8 cellular contexts compared by ENCODE assay signal in genomic region chr2:196274387-196274809, GRCh38.
DNase-seq lines count a peak whose midpoint lies in the region; ATAC-seq and TF ChIP-seq lines count a peak whose summit lies in the region.

No MANE protein-coding gene starts in this region.

- intact Hi-C loops in Right ventricle myocardium superior (cut with DNase I): loop anchor here (10.0 kb wide), 1 partner anchor 200 kb away; no protein-coding TSS in a partner anchor
- intact Hi-C loops in cardiac septum (cut with DNase I): no loop called here
- intact Hi-C loops in left ventricle myocardium superior (cut with micrococcal nuclease): loop anchor here (10.0 kb wide), 1 partner anchor 200 kb away; no protein-coding TSS in a partner anchor

- TF ChIP-seq EP300 in SK-N-SH (IDR thresholded peaks at IDR 0.05; ENCODE audit: borderline replicate concordance in 1 of 2, low read depth in 1 of 2, low read length in 1 of 2): peak in 1 of 2 experiments; percentile 40; a peak in 1 of 4 replicates

- TF ChIP-seq CTCF in SK-N-SH (IDR thresholded peaks at IDR 0.05): no peak

- H2AFZ ChIP-seq in SK-N-SH (ENCODE audit: low read depth): no peak overlapping the region

- H3K4me2 ChIP-seq in SK-N-SH: peak overlapping the region; percentile 79

- ATAC-seq in Right ventricle myocardium superior (ENCODE audit: poor library complexity) (peak; percentile 96), HG03457 (IDR thresholded peaks at IDR 0.05; ENCODE audit: unreplicated experiment) (peak; percentile 43), left ventricle myocardium superior (peak; percentile 97)

- CTCF ChIA-PET in SK-N-SH (lab: Yijun Ruan, JAX): interaction anchor here (3.9 kb wide), 1 partner anchor 195 kb away, joined by 21 read pairs; no protein-coding TSS in a partner anchor

- H3F3A ChIP-seq in SK-N-SH (replicated peaks; ENCODE audit: insufficient read depth): peaks cover 53% of the 10 kb centered on the region

- H3K9ac ChIP-seq in SK-N-SH: peak overlapping the region; percentile 60; the same call in 1 of the 2 replicates

- TF ChIP-seq RAD21 in SK-N-SH (IDR thresholded peaks at IDR 0.05; ENCODE audit: low read length): no peak

- H3K36me3 ChIP-seq in SK-N-SH (replicated peaks in 1 of 2; ENCODE audit: control insufficient read depth in 1 of 2, insufficient read depth in 2 of 2, low read length in 1 of 2): peaks cover 2 to 49% of the 10 kb centered on the region in 2 experiments

- POLR2A ChIA-PET in SK-N-SH (lab: Yijun Ruan, JAX): no interaction called here

- peaks cover 83% of the 10 kb centered on the region for H3K79me2 ChIP-seq in SK-N-SH (ENCODE audit: insufficient read depth)

- peaks cover 9% of the 10 kb centered on the region; the same call in 1 of the 2 replicates for H4K20me1 ChIP-seq in SK-N-SH (ENCODE audit: insufficient read depth)

- no peaks in the 10 kb centered on the region for H3K9me2 ChIP-seq in SK-N-SH

- peaks cover 5 to 28% of the 10 kb centered on the region in 2 experiments; a peak in 3 of 4 replicates for H3K4me1 ChIP-seq in SK-N-SH (ENCODE audit: control insufficient read depth in 1 of 2, insufficient read depth in 2 of 2, low read depth in 1 of 2, low read length in 1 of 2)

- 13% methylated on average over 1 of the region's 1 CpG for WGBS in SK-N-SH (ENCODE audit: low lambda C conversion rate)

- no peak for DNase-seq in Right ventricle myocardium superior
- no peak for DNase-seq in cardiac septum (ENCODE audit: low spot score)
- DNase-seq in SK-N-SH: no peak
- no peak for DNase-seq in left ventricle myocardium superior
- no peak for DNase-seq in retina
- no peak for DNase-seq in T-helper 9 cell
- no peak for DNase-seq in iPS-NIHi7 (ENCODE audit: extremely low spot score)

- no peaks in the 10 kb centered on the region for H3K27me3 ChIP-seq in SK-N-SH (ENCODE audit: insufficient read depth)

- H3K4me3 ChIP-seq in SK-N-SH (ENCODE audit: low read depth in 2 of 2, low read length in 1 of 2): no peak overlapping the region

- H3K27ac ChIP-seq in SK-N-SH (ENCODE audit: low read depth in 2 of 2, low read length in 1 of 2): peak overlapping the region; percentile 39 to 98; a peak in 3 of 4 replicates

- H3K9me3 ChIP-seq in SK-N-SH: no peaks in the 10 kb centered on the region

TF ChIP-seq in SK-N-SH, 30 proteins besides CTCF, POLR2A, EP300 and RAD21:
- 0 out of 2 replicates have a peak, but pooled peaks have one; percentile 4 for TF ChIP-seq FOSL2 (IDR thresholded peaks at IDR 0.05; ENCODE audit: borderline replicate concordance, low read depth)
- TF ChIP-seq REST (IDR thresholded peaks at IDR 0.05; ENCODE audit: low read depth, low read length): no peak
- TF ChIP-seq SIN3A (IDR thresholded peaks at IDR 0.05; ENCODE audit: borderline replicate concordance, low read depth, low read length): no peak
- no peak for TF ChIP-seq IRF3 (IDR thresholded peaks at IDR 0.05; ENCODE audit: low read depth, low read length)
- peak; percentile 63 for TF ChIP-seq PBX3 (IDR thresholded peaks at IDR 0.05)
- peak; percentile 82 for TF ChIP-seq TCF12 (IDR thresholded peaks at IDR 0.05)
- TF ChIP-seq TEAD4 (IDR thresholded peaks at IDR 0.05; ENCODE audit: borderline replicate concordance, insufficient read depth): peak; percentile 57; the same call in 1 of the 2 replicates
- peak; percentile 92 for TF ChIP-seq NFIC (IDR thresholded peaks at IDR 0.05; ENCODE audit: borderline replicate concordance)
- no peak for TF ChIP-seq POLR2AphosphoS5 (IDR thresholded peaks at IDR 0.05; ENCODE audit: low read depth, low read length)

Comparison
In these comparisons a context has a peak if more than half of its experiments do, and no peak if none do; other contexts are left out.
1. ATAC-seq: peak in every context shown above with its lines; median percentile 97 in left ventricle myocardium superior; 96 in Right ventricle myocardium superior; 43 in HG03457.